ENCODE assay signal across 24 cellular contexts in the genomic region with DNA sequence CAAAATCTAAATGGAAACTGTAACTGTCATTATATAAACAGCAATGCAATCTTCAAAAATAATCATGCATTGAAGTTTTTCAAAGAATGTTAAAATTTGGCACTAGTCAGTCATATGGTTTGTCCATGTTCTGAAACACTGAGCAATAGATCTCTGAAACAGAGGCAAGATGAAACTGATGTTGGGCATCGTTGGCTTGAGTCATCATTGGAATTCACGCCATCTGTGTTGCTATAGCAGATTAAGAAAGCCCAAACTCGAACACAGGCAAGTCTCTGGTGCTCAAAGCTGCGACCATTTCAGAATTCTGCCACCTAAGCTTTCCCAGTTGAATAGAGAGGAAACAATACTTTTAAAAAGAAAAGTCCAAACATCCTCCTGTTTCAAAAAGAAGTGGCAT.
DNase-seq lines count a peak whose midpoint lies in the region; ATAC-seq, FAIRE-seq and TF ChIP-seq lines count a peak whose summit lies in the region.
"Had no signal": no experiment of that assay in that cellular context is flagged by ENCODE, and none has a peak within 500 bp of the region (broad histone marks: within the 10 kb centered on the region; RNA-seq: fewer than 3 reads in every experiment).

No MANE protein-coding gene starts in this region.

- H3K9me1 ChIP-seq in keratinocyte (ENCODE audit: control insufficient read depth, extremely low read depth, insufficient read depth, low read length) = no peaks in the 10 kb centered on the region

- H3K36me3 ChIP-seq in mammary epithelial cell (ENCODE audit: insufficient read depth, low read length) (no peaks in the 10 kb centered on the region), keratinocyte (ENCODE audit: control insufficient read depth in 2 of 2, extremely low read depth in 1 of 2, insufficient read depth in 2 of 2, low read length in 2 of 2) (no peaks in the 10 kb centered on the region)
- H3K36me3 ChIP-seq: BLaER1 had no signal

- H3K36me3 Mint-ChIP-seq in MCF 10A (ENCODE audit: insufficient read depth, unreplicated experiment) = no peaks in the 10 kb centered on the region
- no peaks in the 10 kb centered on the region for H3K36me3 Mint-ChIP-seq in CD4-positive, alpha-beta T cell (ENCODE audit: low read depth)
- H3K36me3 Mint-ChIP-seq in nephron progenitor cell (ENCODE audit: low read depth) = no peaks in the 10 kb centered on the region
- H3K36me3 Mint-ChIP-seq: CD8-positive, alpha-beta memory T cell had no signal

- in situ Hi-C loops in mammary epithelial cell (cut with MboI; ENCODE audit: low sequenced_read_pairs in 2 of 2) = no loop called here

- DNase-seq in MCF 10A (ENCODE audit: unreplicated experiment) = peak; percentile 27
- no peak for DNase-seq in mammary epithelial cell
- DNase-seq in fibroblast of gingiva (ENCODE audit: low read depth) = peak; percentile 69
- no peak for DNase-seq in keratinocyte (ENCODE audit: low read depth, low spot score)
- no peak for DNase-seq in CD4-positive, alpha-beta T cell
- no peak for DNase-seq in RKO (ENCODE audit: low spot score)
- no peak for DNase-seq in nephron progenitor cell
- no peak for DNase-seq in urothelium cell line (ENCODE audit: low spot score)
- DNase-seq: CD8-positive, alpha-beta memory T cell; DMS79 treated with DMSO at 0.1 percent for 48 hours; GF-D8; GOT3; MV-4-11; NCI-H1417; NCI-H1930; NCI-H2171; NCI-H446 treated with DMSO at 0.1 percent for 48 hours; NCI-H748 treated with DMSO at 0.1 percent for 48 hours; PC-3 had no signal

- no peaks in the 10 kb centered on the region for H3K9me3 Mint-ChIP-seq in MCF 10A (ENCODE audit: unreplicated experiment)
- H3K9me3 Mint-ChIP-seq in CD4-positive, alpha-beta T cell = no peaks in the 10 kb centered on the region
- no peaks in the 10 kb centered on the region for H3K9me3 Mint-ChIP-seq in nephron progenitor cell

- TF ChIP-seq CTCF in MCF 10A (IDR thresholded peaks at IDR 0.05; ENCODE audit: unreplicated experiment) (no peak), mammary epithelial cell (conservative IDR thresholded peaks at IDR 0.05 in 1 of 2, IDR thresholded peaks at IDR 0.05 in 1 of 2; ENCODE audit: extremely low read depth in 1 of 2, insufficient read depth in 1 of 2, low read depth in 1 of 2, low read length in 2 of 2) (no peak), keratinocyte (optimal IDR thresholded peaks at IDR 0.05 in 1 of 3, IDR thresholded peaks at IDR 0.05 in 1 of 3, conservative IDR thresholded peaks at IDR 0.05 in 1 of 3; ENCODE audit: extremely low read depth in 1 of 3, insufficient read depth in 2 of 3, low read length in 3 of 3) (no peak), nephron progenitor cell (IDR thresholded peaks at IDR 0.05) (no peak)
- TF ChIP-seq CTCF in CD4-positive, alpha-beta T cell (IDR thresholded peaks at IDR 0.05) = no peak

- H3K4me2 ChIP-seq in mammary epithelial cell (ENCODE audit: insufficient read depth, low read depth, low read length) = no peak overlapping the region
- no peak overlapping the region for H3K4me2 ChIP-seq in keratinocyte (ENCODE audit: control insufficient read depth, extremely low read depth, insufficient read depth, low read depth, low read length)
- H3K4me2 ChIP-seq: BLaER1 had no signal

- H2AFZ ChIP-seq in mammary epithelial cell (ENCODE audit: low read depth, low read length) (no peak overlapping the region), keratinocyte (ENCODE audit: control insufficient read depth, low read length) (no peak overlapping the region)

- H3K27me3 Mint-ChIP-seq in MCF 10A (ENCODE audit: insufficient read depth, unreplicated experiment) (no peaks in the 10 kb centered on the region), nephron progenitor cell (ENCODE audit: low read depth, poor library complexity) (peaks cover 9% of the 10 kb centered on the region)
- no peaks in the 10 kb centered on the region for H3K27me3 Mint-ChIP-seq in CD4-positive, alpha-beta T cell
- H3K27me3 Mint-ChIP-seq: CD8-positive, alpha-beta memory T cell had no signal

- POLR2A ChIA-PET in MCF 10A (lab: Yijun Ruan, JAX) = interaction anchor here (0.6 to 0.7 kb wide), 2 partner anchors 73 to 148 kb away, joined by 3 read pairs; no protein-coding TSS in a partner anchor
- POLR2A ChIA-PET in CD4-positive, alpha-beta T cell (lab: Charles Lee) = no interaction called here

- no peak for ATAC-seq in CD4-positive, alpha-beta T cell (ENCODE audit: poor library complexity)
- ATAC-seq: PC-3 had no signal

- H3K4me3 ChIP-seq in mammary epithelial cell (replicated peaks in 1 of 3; ENCODE audit: insufficient read depth in 1 of 3, low read depth in 2 of 3, low read length in 3 of 3) = no peak overlapping the region
- no peak overlapping the region for H3K4me3 ChIP-seq in keratinocyte (ENCODE audit: control insufficient read depth in 2 of 3, extremely low read depth in 1 of 3, insufficient read depth in 2 of 3, low read depth in 1 of 3, low read length in 3 of 3)
- H3K4me3 ChIP-seq: BLaER1 had no signal

- H3K4me3 Mint-ChIP-seq in MCF 10A (ENCODE audit: unreplicated experiment) (no peak overlapping the region), nephron progenitor cell (no peak overlapping the region)
- no peak overlapping the region for H3K4me3 Mint-ChIP-seq in CD4-positive, alpha-beta T cell
- H3K4me3 Mint-ChIP-seq: CD8-positive, alpha-beta memory T cell had no signal

- dilution Hi-C loops in mammary epithelial cell (cut with HindIII; ENCODE audit: low sequenced_read_pairs) (no loop called here), keratinocyte (cut with MboI; ENCODE audit: extremely low pct_ligation_motif_present, low sequenced_read_pairs) (no loop called here)

- H3K27ac Mint-ChIP-seq in MCF 10A (ENCODE audit: low read depth, unreplicated experiment) = peak overlapping the region; percentile 16
- no peak overlapping the region for H3K27ac Mint-ChIP-seq in CD4-positive, alpha-beta T cell
- no peak overlapping the region for H3K27ac Mint-ChIP-seq in nephron progenitor cell
- H3K27ac Mint-ChIP-seq: CD8-positive, alpha-beta memory T cell had no signal

- H3K9ac ChIP-seq in mammary epithelial cell (ENCODE audit: insufficient read depth, low read length) = no peak overlapping the region
- no peak overlapping the region for H3K9ac ChIP-seq in keratinocyte (ENCODE audit: control insufficient read depth, extremely low read depth, insufficient read depth, low read length)
- H3K9ac ChIP-seq: BLaER1 had no signal

- intact Hi-C loops in MCF 10A (cut with micrococcal nuclease) = loop anchor here (10.0 kb wide), 1 partner anchor 211 kb away; no protein-coding TSS in a partner anchor
- intact Hi-C loops in mammary epithelial cell (cut with micrococcal nuclease) = no loop called here
- intact Hi-C loops in CD4-positive, alpha-beta T cell (cut with DNase I, micrococcal nuclease) = no loop called here

- H3K4me1 ChIP-seq in mammary epithelial cell (ENCODE audit: insufficient read depth, low read length) (no peaks in the 10 kb centered on the region), keratinocyte (ENCODE audit: control insufficient read depth, extremely low read depth, insufficient read depth, low read length) (peaks cover 14% of the 10 kb centered on the region)
- H3K4me1 ChIP-seq: BLaER1 had no signal

- H3K27me3 ChIP-seq in mammary epithelial cell (ENCODE audit: insufficient read depth, low read length) (no peaks in the 10 kb centered on the region), keratinocyte (ENCODE audit: control insufficient read depth, extremely low read depth, insufficient read depth, low read length) (no peaks in the 10 kb centered on the region)
- no peaks in the 10 kb centered on the region for H3K27me3 ChIP-seq in CD4-positive, alpha-beta T cell (ENCODE audit: control insufficient read depth, insufficient read depth, low read length)
- H3K27me3 ChIP-seq: BLaER1 had no signal

- CTCF ChIA-PET in MCF 10A (lab: Yijun Ruan, JAX) = no interaction called here
- CTCF ChIA-PET in mammary epithelial cell (lab: Charles Lee; ENCODE audit: low non-redundant PET) = no interaction called here
- CTCF ChIA-PET in CD4-positive, alpha-beta T cell (lab: Charles Lee) = no interaction called here

- no peaks in the 10 kb centered on the region for H3K79me2 ChIP-seq in mammary epithelial cell (ENCODE audit: insufficient read depth, low read length)
- no peaks in the 10 kb centered on the region for H3K79me2 ChIP-seq in keratinocyte (ENCODE audit: control insufficient read depth, insufficient read depth, low read length)

- WGBS in mammary epithelial cell (ENCODE audit: low coverage, missing lambda C conversion rate) = 43% methylated on average over 4 of the region's 4 CpGs

- H4K20me1 ChIP-seq in mammary epithelial cell (ENCODE audit: insufficient read depth, low read length) (no peaks in the 10 kb centered on the region), keratinocyte (ENCODE audit: control insufficient read depth, extremely low read depth, insufficient read depth, low read length) (no peaks in the 10 kb centered on the region)
- H4K20me1 ChIP-seq: BLaER1 had no signal

- H3K27ac ChIP-seq in mammary epithelial cell (ENCODE audit: insufficient read depth, low read depth, low read length) = no peak overlapping the region
- H3K27ac ChIP-seq in keratinocyte (ENCODE audit: control insufficient read depth, insufficient read depth, low read length) = no peak overlapping the region
- no peak overlapping the region for H3K27ac ChIP-seq in CD4-positive, alpha-beta T cell (ENCODE audit: low read depth, low read length)
- H3K27ac ChIP-seq: 22Rv1, BLaER1, HL-60 had no signal

- H3K9me3 ChIP-seq in mammary epithelial cell (replicated peaks; ENCODE audit: insufficient read depth, low read length) (no peaks in the 10 kb centered on the region), keratinocyte (ENCODE audit: control insufficient read depth, low read depth, low read length) (no peaks in the 10 kb centered on the region)
- H3K9me3 ChIP-seq in CD4-positive, alpha-beta T cell (ENCODE audit: control insufficient read depth, low read length) = no peaks in the 10 kb centered on the region
- H3K9me3 ChIP-seq: BLaER1 had no signal

- BruUV-seq in MCF 10A (replicated peaks; lab: Mats Ljungman, UMichigan) = no TSS peak
- no TSS peak for BruUV-seq in mammary epithelial cell (replicated peaks; lab: Mats Ljungman, UMichigan)

- H3K4me1 Mint-ChIP-seq in MCF 10A (ENCODE audit: insufficient read depth, unreplicated experiment) = peaks cover 17% of the 10 kb centered on the region
- H3K4me1 Mint-ChIP-seq in CD4-positive, alpha-beta T cell (ENCODE audit: low read depth) = no peaks in the 10 kb centered on the region
- peaks cover 6% of the 10 kb centered on the region for H3K4me1 Mint-ChIP-seq in nephron progenitor cell
- H3K4me1 Mint-ChIP-seq: CD8-positive, alpha-beta memory T cell had no signal

- FAIRE-seq in keratinocyte (lab: Jason Lieb, UNC) (peak; percentile 61), urothelium cell line (lab: Jason Lieb, UNC) (no peak)
- FAIRE-seq: GM12891, HTR-8/SVneo had no signal

Comparison
In these comparisons a context has a peak if more than half of its experiments do, and no peak if none do; other contexts are left out.
1. DNase-seq: peak in MCF 10A (single experiment) and fibroblast of gingiva (single experiment); none in mammary epithelial cell (single experiment), keratinocyte (single experiment), CD4-positive, alpha-beta T cell (0 of 10), RKO (single experiment), nephron progenitor cell (single experiment) and urothelium cell line (single experiment).